Comparison of ENCODE assay signal across 11 cellular contexts in genomic region chr1:39737546-39738169, GRCh38. TPM values are rescaled to one million over a fixed set of nuclear protein-coding genes. Genes with fewer than 3 reads are reported as not detected.
DNase-seq lines count a peak whose midpoint lies in the region; ATAC-seq and TF ChIP-seq lines count a peak whose summit lies in the region.
"Had no signal": no experiment of that assay in that cellular context is flagged by ENCODE, and none has a peak within 500 bp of the region (broad histone marks: within the 10 kb centered on the region; RNA-seq: fewer than 3 reads in every experiment).

No MANE protein-coding gene starts in this region.

- DNase-seq in ELR (ENCODE audit: low read depth) (peak; percentile 16), NCI-H2029 (lab: John Stamatoyannopoulos, UW) (peak; percentile 100), osteoblast (ENCODE audit: insufficient read length, low spot score, missing footprints) (no peak), omental fat pad (ENCODE audit: low spot score) (no peak)
- DNase-seq in effector memory CD8-positive, alpha-beta T cell = no peak
- DNase-seq: DMS79, right cardiac atrium, uterus had no signal

- H3K27ac Mint-ChIP-seq in effector memory CD8-positive, alpha-beta T cell = peak overlapping the region; percentile 46 to 98
- H3K27ac Mint-ChIP-seq in activated T-helper 17 cell treated with anti-CD3 and anti-CD28 coated beads, Interleukin-2, amount 50 U/mL, for 72 hours = no peak overlapping the region

- peaks cover 25 to 41% of the 10 kb centered on the region in 2 donors for H3K27me3 Mint-ChIP-seq in effector memory CD8-positive, alpha-beta T cell
- peaks cover 13% of the 10 kb centered on the region for H3K27me3 Mint-ChIP-seq in activated T-helper 17 cell treated with anti-CD3 and anti-CD28 coated beads, Interleukin-2, amount 50 U/mL, for 72 hours

- peaks cover 15% of the 10 kb centered on the region for H3K36me3 ChIP-seq in osteoblast (ENCODE audit: insufficient read depth, low read length)
- H3K36me3 ChIP-seq: uterus had no signal

- peaks cover 28 to 35% of the 10 kb centered on the region in 2 donors for H3K4me1 Mint-ChIP-seq in effector memory CD8-positive, alpha-beta T cell (ENCODE audit: low read depth in 2 of 2)
- H3K4me1 Mint-ChIP-seq in activated T-helper 17 cell treated with anti-CD3 and anti-CD28 coated beads, Interleukin-2, amount 50 U/mL, for 72 hours = peaks cover 11% of the 10 kb centered on the region

- ATAC-seq in effector memory CD8-positive, alpha-beta T cell (replicated peaks) = no peak
- ATAC-seq in omental fat pad (ENCODE audit: low FRiP score) (no peak), HG02610 (IDR thresholded peaks at IDR 0.05; ENCODE audit: unreplicated experiment) (no peak)
- ATAC-seq in activated T-helper 17 cell treated with anti-CD3 and anti-CD28 coated beads, Interleukin-2, amount 50 U/mL, for 72 hours (replicated peaks) = no peak

- H3K4me3 ChIP-seq in osteoblast (ENCODE audit: insufficient read depth, low read length) = no peak overlapping the region

- H3K9me3 Mint-ChIP-seq in effector memory CD8-positive, alpha-beta T cell = peaks cover 1 to 7% of the 10 kb centered on the region in 2 donors
- H3K9me3 Mint-ChIP-seq in activated T-helper 17 cell treated with anti-CD3 and anti-CD28 coated beads, Interleukin-2, amount 50 U/mL, for 72 hours = no peaks in the 10 kb centered on the region

- peaks cover 28% of the 10 kb centered on the region for H3K4me1 ChIP-seq in osteoblast (ENCODE audit: insufficient read depth, low read length)

- H4K20me1 ChIP-seq in osteoblast (ENCODE audit: insufficient read depth, low read length) = no peaks in the 10 kb centered on the region

- peak overlapping the region; percentile 90 to 94 for H3K4me3 Mint-ChIP-seq in effector memory CD8-positive, alpha-beta T cell
- no peak overlapping the region for H3K4me3 Mint-ChIP-seq in activated T-helper 17 cell treated with anti-CD3 and anti-CD28 coated beads, Interleukin-2, amount 50 U/mL, for 72 hours

- no peak for TF ChIP-seq CTCF in osteoblast (IDR thresholded peaks at IDR 0.05; ENCODE audit: extremely low read depth, low read depth, low read length)
- TF ChIP-seq CTCF in omental fat pad (IDR thresholded peaks at IDR 0.05) = no peak

- peak overlapping the region; percentile 50 for H3K4me2 ChIP-seq in osteoblast (ENCODE audit: insufficient read depth, low read length)

- H3K27ac ChIP-seq in osteoblast (ENCODE audit: low read depth, low read length) = peak overlapping the region; percentile 82

- H3K36me3 Mint-ChIP-seq in effector memory CD8-positive, alpha-beta T cell (ENCODE audit: insufficient read depth) = peaks cover 28% of the 10 kb centered on the region
- peaks cover 41% of the 10 kb centered on the region for H3K36me3 Mint-ChIP-seq in activated T-helper 17 cell treated with anti-CD3 and anti-CD28 coated beads, Interleukin-2, amount 50 U/mL, for 72 hours (ENCODE audit: low read depth)

- peaks cover 9% of the 10 kb centered on the region for H3K27me3 ChIP-seq in osteoblast (ENCODE audit: insufficient read depth, low read length)
- H3K27me3 ChIP-seq: uterus had no signal

- H2AFZ ChIP-seq in osteoblast (ENCODE audit: low read length) = peak overlapping the region; percentile 19

- no peaks in the 10 kb centered on the region for H3K9me3 ChIP-seq in osteoblast (ENCODE audit: low read depth, low read length)
- H3K9me3 ChIP-seq: uterus had no signal

- peaks cover 22% of the 10 kb centered on the region for H3K79me2 ChIP-seq in osteoblast (ENCODE audit: insufficient read depth, low read length)

RNA-seq across cellular contexts. Expression of gene PPIE, which starts 1.0 kb away (rescaled TPM):
- total RNA-seq in osteoblast (25.3 and 26.4 TPM in 2 replicates), omental fat pad (10 to 100 TPM; 22.7 to 39.6 (median 27.8) TPM)
- total RNA-seq in activated T-helper 17 cell treated with anti-CD3 and anti-CD28 coated beads, Interleukin-2, amount 50 U/mL, for 72 hours = 10 to 100 TPM; 56.0 to 68.7 TPM

RNA-seq across cellular contexts. Expression of gene OXCT2, which starts 33.5 kb away (rescaled TPM):
- total RNA-seq in osteoblast (1.1 and 1.2 TPM in 2 replicates), omental fat pad (1 to 10 TPM in 1 of 4 donors, under 1 TPM in 3; 0.24 to 1.4 (median 0.31) TPM)
- 1 to 10 TPM in 1 of 2 donors, under 1 TPM in 1; 0.69 to 1.1 TPM for total RNA-seq in activated T-helper 17 cell treated with anti-CD3 and anti-CD28 coated beads, Interleukin-2, amount 50 U/mL, for 72 hours

RNA-seq across cellular contexts. Expression of gene HPCAL4, which starts 46.4 kb away (rescaled TPM):
- total RNA-seq in osteoblast = not detected in 2 replicates
- under 1 TPM in 3 of 4 donors, not detected in 1; 0.16 to 0.74 (median 0.24) TPM for total RNA-seq in omental fat pad
- total RNA-seq in activated T-helper 17 cell treated with anti-CD3 and anti-CD28 coated beads, Interleukin-2, amount 50 U/mL, for 72 hours = 1 to 10 TPM in 1 of 2 donors, under 1 TPM in 1; 0.50 to 1.2 TPM
- total RNA-seq: lung microvascular endothelial cell had no signal

RNA-seq across cellular contexts. Expression of gene BMP8B, which starts 51.0 kb away (rescaled TPM):
- 0.29 and 0.36 TPM in 2 replicates for total RNA-seq in osteoblast
- 1 to 10 TPM in 1 of 4 donors, under 1 TPM in 3; 0.24 to 2.0 (median 0.33) TPM for total RNA-seq in omental fat pad
- under 1 TPM; 0.08 to 0.37 TPM for total RNA-seq in activated T-helper 17 cell treated with anti-CD3 and anti-CD28 coated beads, Interleukin-2, amount 50 U/mL, for 72 hours

Comparison
In these comparisons a context has a peak if more than half of its experiments do, and no peak if none do; other contexts are left out.
1. DNase-seq: peak in ELR (single experiment) and NCI-H2029 (single experiment); none in effector memory CD8-positive, alpha-beta T cell (0 of 3), osteoblast (single experiment) and omental fat pad (single experiment).